In the genomic region with DNA sequence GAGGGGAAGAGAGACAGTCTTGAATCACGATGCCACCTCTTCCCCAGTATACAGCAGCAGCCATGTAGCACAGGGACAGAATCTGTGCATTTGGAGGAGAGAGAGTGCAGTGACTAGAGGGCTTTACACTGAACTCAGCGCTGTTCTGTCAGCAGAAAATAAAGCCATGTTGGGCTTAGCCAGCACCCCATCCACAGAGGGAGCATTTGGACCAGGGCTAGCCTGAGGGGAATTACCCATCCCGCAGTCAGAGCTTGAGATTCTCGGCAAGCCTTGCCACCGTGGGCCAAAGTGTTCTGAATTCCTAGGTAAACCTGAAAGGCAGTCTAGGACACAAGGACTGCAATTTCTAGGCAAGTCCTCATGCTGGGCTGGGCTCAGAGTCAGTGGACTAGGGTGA, we compare ENCODE assay signal across 25 cellular contexts.
"Had no signal": no experiment of that assay in that cellular context is flagged by ENCODE, and none has a peak within 500 bp of the region (broad histone marks: within the 10 kb centered on the region; RNA-seq: fewer than 3 reads in every experiment).

No MANE protein-coding gene starts in this region.

- DNase-seq: activated B cell treated with CpG ODN at 0.5 μM for 24 hours; activated CD4-positive, alpha-beta memory T cell treated with anti-CD3 and anti-CD28 coated beads for 36 hours; activated CD4-positive, alpha-beta T cell treated with anti-CD3 and anti-CD28 coated beads for 1 hour; activated CD4-positive, alpha-beta T cell treated with anti-CD3 and anti-CD28 coated beads, Interleukin-2, amount 10 ng/mL, durations not matched to agents 24 days and 14 days; activated CD8-positive, alpha-beta memory T cell treated with anti-CD3 and anti-CD28 coated beads for 24 hours; activated gamma-delta T cell; activated naive CD4-positive, alpha-beta T cell treated with anti-CD3 and anti-CD28 coated beads for 36 hours; activated T-cell treated with anti-CD3 and anti-CD28 coated beads for 4 hours; activated T-cell treated with anti-CD3 and anti-CD28 coated beads, Interleukin-2, amount 50 U/mL, for 48 hours; brain microvascular endothelial cell; Kasumi-1; NCI-H1048; NCI-H1417; NCI-H1694; NCI-H2029; NCI-H345; NCI-H510A; NCI-H526 treated with DMSO at 0.1 percent for 48 hours; NCI-H82; SIG-M5; T-helper 17 cell; T-helper 9 cell had no signal

- H3K4me1 Mint-ChIP-seq: activated B cell treated with CpG ODN at 0.5 μM for 24 hours; activated CD4-positive, alpha-beta T cell treated with anti-CD3 and anti-CD28 coated beads, Interleukin-2, amount 10 ng/mL, durations not matched to agents 24 days and 14 days; activated T-helper 17 cell treated with anti-CD3 and anti-CD28 coated beads, Interleukin-2, amount 50 U/mL, for 72 hours; T-helper 17 cell had no signal

- H3K4me3 Mint-ChIP-seq: activated B cell treated with CpG ODN at 0.5 μM for 24 hours; activated CD4-positive, alpha-beta memory T cell treated with anti-CD3 and anti-CD28 coated beads for 36 hours; activated CD4-positive, alpha-beta T cell treated with anti-CD3 and anti-CD28 coated beads, Interleukin-2, amount 10 ng/mL, durations not matched to agents 24 days and 14 days; activated naive CD4-positive, alpha-beta T cell treated with anti-CD3 and anti-CD28 coated beads for 36 hours; activated naive CD8-positive, alpha-beta T cell; activated T-helper 17 cell treated with anti-CD3 and anti-CD28 coated beads, Interleukin-2, amount 50 U/mL, for 72 hours; T-helper 17 cell had no signal

- H3K27ac Mint-ChIP-seq: activated B cell treated with CpG ODN at 0.5 μM for 24 hours; activated CD4-positive, alpha-beta memory T cell treated with anti-CD3 and anti-CD28 coated beads for 36 hours; activated CD4-positive, alpha-beta T cell treated with anti-CD3 and anti-CD28 coated beads, Interleukin-2, amount 10 ng/mL, durations not matched to agents 24 days and 14 days; activated naive CD4-positive, alpha-beta T cell treated with anti-CD3 and anti-CD28 coated beads for 36 hours; activated naive CD8-positive, alpha-beta T cell; activated T-helper 17 cell treated with anti-CD3 and anti-CD28 coated beads, Interleukin-2, amount 50 U/mL, for 72 hours; T-helper 17 cell had no signal

- H3K9me3 Mint-ChIP-seq: activated B cell treated with CpG ODN at 0.5 μM for 24 hours; activated CD4-positive, alpha-beta memory T cell treated with anti-CD3 and anti-CD28 coated beads for 36 hours; activated CD4-positive, alpha-beta T cell treated with anti-CD3 and anti-CD28 coated beads, Interleukin-2, amount 10 ng/mL, durations not matched to agents 24 days and 14 days; activated naive CD4-positive, alpha-beta T cell treated with anti-CD3 and anti-CD28 coated beads for 36 hours; activated T-helper 17 cell treated with anti-CD3 and anti-CD28 coated beads, Interleukin-2, amount 50 U/mL, for 72 hours had no signal

- H3K36me3 Mint-ChIP-seq: activated CD4-positive, alpha-beta memory T cell treated with anti-CD3 and anti-CD28 coated beads for 36 hours; activated naive CD8-positive, alpha-beta T cell had no signal

- ATAC-seq: activated T-helper 17 cell treated with anti-CD3 and anti-CD28 coated beads, Interleukin-2, amount 50 U/mL, for 72 hours; T-helper 17 cell had no signal

- H3K27ac ChIP-seq: brain microvascular endothelial cell, cardiac muscle cell had no signal
